9 cellular contexts compared by ENCODE assay signal in the genomic region with DNA sequence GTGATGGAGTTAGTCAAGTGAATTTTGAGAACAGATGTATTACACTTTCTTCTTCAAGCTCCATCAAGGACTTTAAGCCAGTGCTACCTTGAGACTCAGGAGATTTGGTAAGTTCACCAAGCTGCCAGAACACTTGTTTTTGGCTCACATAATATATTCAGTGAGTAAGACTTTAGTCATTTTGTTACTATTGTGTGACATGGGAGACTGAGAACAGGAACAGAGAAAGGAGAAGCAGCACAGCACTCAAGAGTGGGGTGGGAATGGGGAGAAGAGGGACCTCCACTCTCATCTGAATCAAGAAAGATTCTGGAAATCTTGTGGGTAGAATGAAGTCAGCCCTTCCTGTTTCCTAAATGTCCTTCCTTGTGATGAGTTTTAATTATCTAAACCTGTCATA.
DNase-seq lines count a peak whose midpoint lies in the region; ATAC-seq and TF ChIP-seq lines count a peak whose summit lies in the region.
"Had no signal": no experiment of that assay in that cellular context is flagged by ENCODE, and none has a peak within 500 bp of the region (broad histone marks: within the 10 kb centered on the region; RNA-seq: fewer than 3 reads in every experiment).

No MANE protein-coding gene starts in this region.

- no peaks in the 10 kb centered on the region for H3K36me3 Mint-ChIP-seq in activated naive CD8-positive, alpha-beta T cell

- CTCF ChIA-PET in GM10248 (lab: Yijun Ruan, JAX): interaction anchor here (1.0 to 1.8 kb wide), 2 partner anchors 11 to 17 kb away, joined by 3 to 5 read pairs; no protein-coding TSS in a partner anchor

- POLR2A ChIA-PET in GM10248 (lab: Yijun Ruan, JAX): interaction anchor here (1.0 kb wide), 1 partner anchor 414 kb away, joined by 3 read pairs; a partner anchor contains a TSS

- H3K27me3 Mint-ChIP-seq in activated naive CD8-positive, alpha-beta T cell: no peaks in the 10 kb centered on the region

- TF ChIP-seq CTCF in GM10248 (IDR thresholded peaks at IDR 0.05; ENCODE audit: control extremely low read depth, extremely low read depth, low read depth, missing control alignments) (no peak), omental fat pad (IDR thresholded peaks at IDR 0.05) (no peak)

- H3K4me3 Mint-ChIP-seq in activated naive CD8-positive, alpha-beta T cell: peak overlapping the region; percentile 41

- H3K4me1 Mint-ChIP-seq in activated naive CD8-positive, alpha-beta T cell (ENCODE audit: low read depth): peaks cover 50% of the 10 kb centered on the region

- DNase-seq in GM10248 (ENCODE audit: extremely low spot score) (peak; percentile 34), omental fat pad (ENCODE audit: low spot score) (no peak), NCI-H2029 treated with DMSO at 0.1 percent for 48 hours (lab: John Stamatoyannopoulos, UW) (no peak), glomerular visceral epithelial cell (ENCODE audit: extremely low spot score) (no peak), DMS153 (lab: John Stamatoyannopoulos, UW) (no peak)
- DNase-seq: EL had no signal

- no peaks in the 10 kb centered on the region for H3K9me3 Mint-ChIP-seq in activated naive CD8-positive, alpha-beta T cell (ENCODE audit: low read depth)

- peak overlapping the region; percentile 71 for H3K27ac Mint-ChIP-seq in activated naive CD8-positive, alpha-beta T cell

- ATAC-seq in GM19043 (IDR thresholded peaks at IDR 0.05; ENCODE audit: low read depth, unreplicated experiment) (peak; percentile 9), HG03135 (IDR thresholded peaks at IDR 0.05; ENCODE audit: unreplicated experiment) (peak; percentile 22), omental fat pad (ENCODE audit: low FRiP score) (no peak)
